ENCODE assay signal across 9 cellular contexts in genomic region chr15:40925863-40926658, GRCh38. TPM values are rescaled to one million over a fixed set of nuclear protein-coding genes. Genes with fewer than 3 reads are reported as not detected.
DNase-seq lines count a peak whose midpoint lies in the region; ATAC-seq and TF ChIP-seq lines count a peak whose summit lies in the region.
"Had no signal": no experiment of that assay in that cellular context is flagged by ENCODE, and none has a peak within 500 bp of the region (broad histone marks: within the 10 kb centered on the region; RNA-seq: fewer than 3 reads in every experiment).

No MANE protein-coding gene starts in this region.

- CTCF ChIA-PET in Caco-2 (lab: Charles Lee): interaction anchor here (0.5 kb wide), 1 partner anchor 396 kb away, joined by 5 read pairs; no protein-coding TSS in a partner anchor

- no peaks in the 10 kb centered on the region for H3K9me3 Mint-ChIP-seq in Caco-2 (ENCODE audit: unreplicated experiment)

- no TSS peak for BruUV-seq in Caco-2 (replicated peaks; lab: Mats Ljungman, UMichigan)

- ATAC-seq in foreskin keratinocyte (peak; percentile 42), GM21390 (IDR thresholded peaks at IDR 0.05; ENCODE audit: unreplicated experiment) (no peak)

- H3K9me3 ChIP-seq in Caco-2: no peaks in the 10 kb centered on the region

- peaks cover 12% of the 10 kb centered on the region for H3K4me1 Mint-ChIP-seq in Caco-2 (ENCODE audit: low read depth, unreplicated experiment)

- peaks cover 12% of the 10 kb centered on the region for H3K36me3 Mint-ChIP-seq in Caco-2 (ENCODE audit: insufficient read depth, unreplicated experiment)

- H3K4me3 ChIP-seq in skeletal muscle cell (ENCODE audit: low read depth, low read length): peak overlapping the region; percentile 26
- H3K4me3 ChIP-seq in Caco-2 (ENCODE audit: low read depth, low read length): no peak overlapping the region

- H3K27me3 ChIP-seq in foreskin keratinocyte (peaks cover 94% of the 10 kb centered on the region), Caco-2 (replicated peaks; ENCODE audit: control insufficient read depth, insufficient read depth, low read length) (no peaks in the 10 kb centered on the region)

- H3K4me3 Mint-ChIP-seq in Caco-2 (ENCODE audit: unreplicated experiment): no peak overlapping the region

- no peaks in the 10 kb centered on the region for H3K4me1 ChIP-seq in foreskin keratinocyte
- peaks cover 22% of the 10 kb centered on the region for H3K4me1 ChIP-seq in Caco-2

- intact Hi-C loops in Caco-2 (cut with micrococcal nuclease; ENCODE audit: unreplicated experiment): no loop called here

- H3K36me3 ChIP-seq in Caco-2 (ENCODE audit: control insufficient read depth, insufficient read depth, low read length): no peaks in the 10 kb centered on the region

- H3K27ac Mint-ChIP-seq in Caco-2 (ENCODE audit: unreplicated experiment): no peak overlapping the region

- TF ChIP-seq CTCF in foreskin keratinocyte (conservative IDR thresholded peaks at IDR 0.05) (no peak), Caco-2 (IDR thresholded peaks at IDR 0.05; ENCODE audit: insufficient read depth in 1 of 2, low read depth in 1 of 2, low read length in 1 of 2, severe bottlenecking in 1 of 2, unreplicated experiment in 1 of 2) (no peak)

- POLR2A ChIA-PET in Caco-2 (lab: Charles Lee): interaction anchor here (0.6 kb wide), 1 partner anchor 82 kb away, joined by 3 read pairs; the partner anchor contains the start of gene SPINT1

- H3K27ac ChIP-seq in foreskin keratinocyte: no peak overlapping the region
- H3K27ac ChIP-seq: epithelial cell of prostate had no signal

- H3K27me3 Mint-ChIP-seq in Caco-2 (ENCODE audit: insufficient read depth, unreplicated experiment): no peaks in the 10 kb centered on the region

- peak; percentile 24 for DNase-seq in NCI-H510A treated with DMSO at 0.1 percent for 48 hours (lab: John Stamatoyannopoulos, UW)
- no peak for DNase-seq in NCI-H510A (lab: John Stamatoyannopoulos, UW)
- peak; percentile 44 for DNase-seq in SW480 (ENCODE audit: low spot score)
- no peak for DNase-seq in foreskin keratinocyte
- DNase-seq in skeletal muscle cell (ENCODE audit: low read depth): no peak
- DNase-seq in A172 (ENCODE audit: low spot score): no peak
- no peak for DNase-seq in Caco-2

RNA-seq across cellular contexts. Expression of gene DLL4, which starts 3.1 kb away (rescaled TPM):
- total RNA-seq in foreskin keratinocyte (not detected in 2 replicates), Caco-2 (2022) (3.4 TPM in 2 replicates)
- not detected in 2 replicates for polyA plus RNA-seq in foreskin keratinocyte
- not detected in 2 replicates for total RNA-seq in A172 (2014; rRNA removed; shearing (Covaris generic))

RNA-seq across cellular contexts. Expression of gene CHAC1, which starts 27.2 kb away (rescaled TPM):
- total RNA-seq in foreskin keratinocyte: 14.4 and 18.5 TPM in 2 replicates
- 16.2 and 21.7 TPM in 2 replicates for polyA plus RNA-seq in foreskin keratinocyte
- 4.7 and 5.8 TPM in 2 replicates for total RNA-seq in A172 (2014; rRNA removed; shearing (Covaris generic))
- 54.0 and 55.8 TPM in 2 replicates for total RNA-seq in Caco-2 (2022)

RNA-seq across cellular contexts. Expression of gene VPS18, which starts 31.8 kb away (rescaled TPM):
- 17.7 and 20.6 TPM in 2 replicates for total RNA-seq in foreskin keratinocyte
- 10.4 and 11.4 TPM in 2 replicates for polyA plus RNA-seq in foreskin keratinocyte
- 39.7 and 41.7 TPM in 2 replicates for total RNA-seq in A172 (2014; rRNA removed; shearing (Covaris generic))
- 27.3 and 29.3 TPM in 2 replicates for total RNA-seq in Caco-2 (2022)

RNA-seq across cellular contexts. Expression of gene RHOV, which starts 52.0 kb away (rescaled TPM):
- total RNA-seq in foreskin keratinocyte (0.17 and 0.18 TPM in 2 replicates), Caco-2 (2022) (3.2 and 4.4 TPM in 2 replicates)
- polyA plus RNA-seq in foreskin keratinocyte: 0.37 and 0.55 TPM in 2 replicates
- 0.22 and 1.4 TPM in 2 replicates for total RNA-seq in A172 (2014; rRNA removed; shearing (Covaris generic))

Comparison
In these comparisons a context has a peak if more than half of its experiments do, and no peak if none do; other contexts are left out.
1. DNase-seq: peak in NCI-H510A treated with DMSO at 0.1 percent for 48 hours (single experiment) and SW480 (single experiment); none in NCI-H510A (single experiment), foreskin keratinocyte (0 of 2), skeletal muscle cell (single experiment), A172 (single experiment) and Caco-2 (0 of 2).